In the genomic region with DNA sequence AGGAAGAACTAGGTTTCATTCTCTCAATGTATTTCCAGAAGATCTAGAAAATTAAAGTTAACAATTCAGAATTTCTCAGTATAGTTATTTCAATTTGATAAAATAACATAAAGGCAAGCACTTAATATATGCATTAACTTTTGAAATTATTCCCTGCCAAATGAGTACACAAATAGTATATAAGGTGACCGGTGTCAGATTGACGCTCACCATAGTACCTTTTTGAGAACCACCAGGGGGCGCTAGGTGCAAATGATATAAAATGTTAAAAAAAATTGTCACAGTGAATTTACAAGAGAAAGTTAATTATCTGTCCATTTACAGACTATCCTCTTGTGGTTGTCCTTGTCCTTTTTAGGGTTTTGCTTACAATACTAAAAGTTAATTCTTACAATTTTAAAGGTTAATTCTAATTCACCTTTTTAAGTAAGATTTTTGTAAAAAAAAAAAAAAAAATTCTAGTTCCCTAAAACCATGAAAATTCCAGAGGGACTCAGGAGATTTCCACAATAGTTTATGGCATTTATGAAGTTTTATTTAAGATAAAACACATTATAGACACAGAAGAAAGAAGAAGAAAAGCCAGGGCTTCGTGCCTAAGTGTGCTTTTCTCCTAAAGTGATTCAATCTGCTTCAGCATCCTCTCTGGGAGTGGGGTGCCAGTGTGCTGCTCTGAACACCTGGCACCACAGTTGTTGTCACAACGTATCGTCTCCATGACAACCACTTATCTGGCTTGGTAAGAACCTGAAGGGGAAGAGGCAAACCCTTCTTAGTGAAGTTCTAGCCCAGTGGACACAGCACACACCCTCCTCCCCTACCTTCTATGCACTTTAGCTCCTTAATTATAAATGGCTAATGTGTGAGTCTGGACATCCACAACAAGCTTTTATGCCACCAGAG, we compare ENCODE assay signal across 9 cellular contexts. TPM values are rescaled to one million over a fixed set of nuclear protein-coding genes. Genes with fewer than 3 reads are reported as not detected.
DNase-seq lines count a peak whose midpoint lies in the region; ATAC-seq and TF ChIP-seq lines count a peak whose summit lies in the region.
"Had no signal": no experiment of that assay in that cellular context is flagged by ENCODE, and none has a peak within 500 bp of the region (broad histone marks: within the 10 kb centered on the region; RNA-seq: fewer than 3 reads in every experiment).

No MANE protein-coding gene starts in this region.

- in situ Hi-C loops in IMR-90 (cut with MboI; ENCODE audit: low sequenced_read_pairs), result loop anchor here (5.0 kb wide), 1 partner anchor 280 kb away; a partner anchor contains a TSS

- no peaks in the 10 kb centered on the region for H3K79me2 ChIP-seq in OCI-LY3 (ENCODE audit: low read length)

- H3K79me1 ChIP-seq in IMR-90 (ENCODE audit: low read depth in 1 of 2, low read length in 2 of 2), result no peaks in the 10 kb centered on the region

- H3K4me3 ChIP-seq in IMR-90 (ENCODE audit: insufficient read depth, low read depth, low read length) (no peak overlapping the region), OCI-LY3 (ENCODE audit: low read length) (no peak overlapping the region), skeletal muscle cell (ENCODE audit: low read depth, low read length) (no peak overlapping the region)

- H3K4me1 ChIP-seq in IMR-90 (ENCODE audit: control insufficient read depth, insufficient read depth, low read length), result no peaks in the 10 kb centered on the region
- no peaks in the 10 kb centered on the region for H3K4me1 ChIP-seq in OCI-LY3 (ENCODE audit: low read length)

- H2AFZ ChIP-seq in IMR-90 (replicated peaks; ENCODE audit: low read length, poor library complexity) (no peak overlapping the region), OCI-LY3 (ENCODE audit: low read depth, low read length) (no peak overlapping the region)

- TF ChIP-seq POLR2A in IMR-90 (IDR thresholded peaks at IDR 0.05; ENCODE audit: low read depth, low read length), result no peak

- BruUV-seq in IMR-90 (replicated peaks; lab: Mats Ljungman, UMichigan), result no TSS peak

- H3K27me3 ChIP-seq in IMR-90 (ENCODE audit: control insufficient read depth, insufficient read depth, low read length) (peaks cover 14% of the 10 kb centered on the region), OCI-LY3 (ENCODE audit: low read depth, low read length) (no peaks in the 10 kb centered on the region)

- no peak overlapping the region for H3K4me2 ChIP-seq in IMR-90 (ENCODE audit: low read depth, low read length)
- H3K4me2 ChIP-seq in OCI-LY3 (ENCODE audit: low read length), result no peak overlapping the region

- H3K14ac ChIP-seq in IMR-90 (replicated peaks; ENCODE audit: low read depth, low read length), result no peak overlapping the region

- CTCF ChIA-PET in IMR-90 (lab: Yijun Ruan, JAX), result interaction anchor here (0.7 to 1.9 kb wide), 4 partner anchors 277 to 1344 kb away, joined by 3 to 12 read pairs (median 4); no protein-coding TSS in a partner anchor

- H3K36me3 ChIP-seq in IMR-90 (ENCODE audit: control insufficient read depth, insufficient read depth, low read length) (no peaks in the 10 kb centered on the region), OCI-LY3 (replicated peaks; ENCODE audit: low read depth, low read length) (no peaks in the 10 kb centered on the region)

- no peak overlapping the region for H2BK120ac ChIP-seq in IMR-90 (ENCODE audit: low read depth, low read length)

- H4K5ac ChIP-seq in IMR-90 (ENCODE audit: low read depth, low read length), result no peak overlapping the region

- peak; percentile 61; the same call in 1 of the 2 replicates for ATAC-seq in IMR-90 (ENCODE audit: low read depth)
- no peak for ATAC-seq in GM21529 (IDR thresholded peaks at IDR 0.05; ENCODE audit: unreplicated experiment)

- H3K56ac ChIP-seq in IMR-90 (ENCODE audit: extremely low read depth, insufficient read depth, low read length), result no peak overlapping the region

- H2AK5ac ChIP-seq in IMR-90 (ENCODE audit: low read depth, low read length), result no peak overlapping the region

- no peak overlapping the region for H3K27ac ChIP-seq in IMR-90 (ENCODE audit: insufficient read depth, low read length)
- no peak overlapping the region for H3K27ac ChIP-seq in OCI-LY3 (ENCODE audit: low read length)

- H2BK20ac ChIP-seq in IMR-90 (ENCODE audit: low read depth, low read length), result no peak overlapping the region

- peak; percentile 62 for TF ChIP-seq CTCF in IMR-90 (conservative IDR thresholded peaks at IDR 0.05; ENCODE audit: low read depth, low read length)
- peak; percentile 61 for TF ChIP-seq CTCF in OCI-LY3 (IDR thresholded peaks at IDR 0.05; ENCODE audit: low read depth, low read length)

- H3K18ac ChIP-seq in IMR-90 (ENCODE audit: low read depth, low read length), result no peak overlapping the region

- no peaks in the 10 kb centered on the region for H3K9me3 ChIP-seq in IMR-90 (ENCODE audit: control insufficient read depth, insufficient read depth, low read length)
- no peaks in the 10 kb centered on the region for H3K9me3 ChIP-seq in OCI-LY3 (ENCODE audit: insufficient read depth, low read length)

- no CpG with 5 or more reads among the region's 6 CpGs for WGBS in IMR-90 (ENCODE audit: extremely low coverage in 2 of 2, insufficient read length in 1 of 2), 2 experiments

- dilution Hi-C loops in IMR-90 (cut with HindIII; ENCODE audit: low sequenced_read_pairs, unreplicated experiment), result no loop called here

- peak; percentile 67 for TF ChIP-seq RAD21 in IMR-90 (IDR thresholded peaks at IDR 0.05; ENCODE audit: low read length)

- no peaks in the 10 kb centered on the region for H4K20me1 ChIP-seq in IMR-90 (ENCODE audit: insufficient read depth, low read length)
- H4K20me1 ChIP-seq in OCI-LY3 (ENCODE audit: insufficient read depth, low read length), result no peaks in the 10 kb centered on the region

- no peak overlapping the region for H3K23ac ChIP-seq in IMR-90 (ENCODE audit: low read depth, low read length)

- H2AK9ac ChIP-seq in IMR-90 (replicated peaks; ENCODE audit: low read depth, low read length, poor library complexity), result no peak overlapping the region

- peak; percentile 3 to 19 for DNase-seq in activated CD8-positive, alpha-beta memory T cell treated with anti-CD3 and anti-CD28 coated beads for 1 hour (ENCODE audit: extremely low read depth in 1 of 2, low read depth in 1 of 2)
- no peak for DNase-seq in activated CD8-positive, alpha-beta memory T cell treated with anti-CD3 and anti-CD28 coated beads for 24 hours
- peak; percentile 51 for DNase-seq in IMR-90
- DNase-seq in activated naive CD4-positive, alpha-beta T cell (lab: John Stamatoyannopoulos, UW), result peak in 3 of 4 experiments; percentile 2 to 14 (median 4)
- peak; percentile 76 for DNase-seq in glomerular visceral epithelial cell (ENCODE audit: extremely low spot score)
- DNase-seq in skeletal muscle cell (ENCODE audit: low read depth), result peak; percentile 19

- POLR2A ChIA-PET in IMR-90 (lab: Charles Lee; ENCODE audit: unreplicated experiment), result no interaction called here

- H4K91ac ChIP-seq in IMR-90 (ENCODE audit: insufficient read depth, low read depth, low read length), result no peak overlapping the region

- intact Hi-C loops in IMR-90 (cut with micrococcal nuclease), result loop anchor here (1.0 to 2.0 kb wide), 2 partner anchors 199 to 277 kb away; no protein-coding TSS in a partner anchor

- H3K9ac ChIP-seq in IMR-90 (ENCODE audit: low read depth, low read length) (no peak overlapping the region), OCI-LY3 (ENCODE audit: low read length) (no peak overlapping the region)

- H4K8ac ChIP-seq in IMR-90 (ENCODE audit: low read depth in 2 of 2, low read length in 2 of 2), result no peak overlapping the region

- H3K4ac ChIP-seq in IMR-90 (ENCODE audit: low read depth, low read length), result no peak overlapping the region

- no peak overlapping the region for H2BK5ac ChIP-seq in IMR-90 (ENCODE audit: low read depth, low read length, poor library complexity, severe bottlenecking)

- H2BK15ac ChIP-seq in IMR-90 (ENCODE audit: low read depth, low read length), result no peak overlapping the region

- no peaks in the 10 kb centered on the region for H3K9me1 ChIP-seq in IMR-90 (ENCODE audit: insufficient read depth, low read length)

TF ChIP-seq in IMR-90, 13 proteins besides CTCF, POLR2A, EP300 and RAD21:
- TF ChIP-seq RFX5 (IDR thresholded peaks at IDR 0.05; ENCODE audit: low read depth, low read length), result no peak
- TF ChIP-seq SMC3 (IDR thresholded peaks at IDR 0.05; ENCODE audit: low read depth, low read length), result peak; percentile 80
TF ChIP-seq in IMR-90: peak in this region for 1.

RNA-seq across cellular contexts. Expression of a gene that starts 1.7 kb away (rescaled TPM):
- total RNA-seq in IMR-90 (2012; rRNA removed), result 0.18 and 0.28 TPM in 2 replicates
- 0.03 and 0.09 TPM in 2 replicates for polyA plus RNA-seq in IMR-90 (2012; rRNA removed)
- 0.01 and 0.02 TPM in 2 replicates for polyA plus RNA-seq in IMR-90 (2012; cell fraction: cytosol; rRNA removed)
- 0.13 and 0.21 TPM in 2 replicates for polyA plus RNA-seq in IMR-90 (2012; cell fraction: nucleus; rRNA removed; ENCODE audit: low replicate concordance)
- total RNA-seq: mononuclear cell had no signal
